Comparison of ENCODE assay signal across 8 cellular contexts in the genomic region with DNA sequence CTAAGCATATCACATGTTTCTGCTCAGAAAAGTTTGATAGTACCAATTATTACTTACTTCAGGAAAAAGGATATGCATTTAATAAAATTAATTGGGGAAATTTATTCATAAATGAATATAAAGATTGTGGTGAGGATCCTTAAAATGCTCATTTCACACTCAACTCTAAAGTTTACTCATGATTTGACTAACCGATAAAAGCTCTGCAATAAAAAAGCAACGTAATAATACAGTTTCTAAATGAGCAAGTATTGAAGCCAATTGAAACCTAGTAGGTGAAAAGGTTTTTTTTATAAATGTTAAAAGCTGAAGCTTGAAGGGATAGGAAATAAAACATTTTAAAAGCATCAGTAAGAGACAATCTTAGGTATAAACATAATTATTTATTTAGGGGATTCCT.
"Had no signal": no experiment of that assay in that cellular context is flagged by ENCODE, and none has a peak within 500 bp of the region (broad histone marks: within the 10 kb centered on the region; RNA-seq: fewer than 3 reads in every experiment).

No MANE protein-coding gene starts in this region.

- H3K4me3 ChIP-seq: K562 had no signal

- ATAC-seq: HepG2, K562 had no signal

- H3K27ac ChIP-seq: HL-60, KMS-11 had no signal

- DNase-seq: IMR-90, KBM-7, KG1 had no signal

- H3K4me2 ChIP-seq: KMS-11 had no signal

- FAIRE-seq: HepG2, HTR-8/SVneo, K562 had no signal

- H3K9ac ChIP-seq: KMS-11 had no signal
